ENCODE assay signal across 11 cellular contexts in the genomic region with DNA sequence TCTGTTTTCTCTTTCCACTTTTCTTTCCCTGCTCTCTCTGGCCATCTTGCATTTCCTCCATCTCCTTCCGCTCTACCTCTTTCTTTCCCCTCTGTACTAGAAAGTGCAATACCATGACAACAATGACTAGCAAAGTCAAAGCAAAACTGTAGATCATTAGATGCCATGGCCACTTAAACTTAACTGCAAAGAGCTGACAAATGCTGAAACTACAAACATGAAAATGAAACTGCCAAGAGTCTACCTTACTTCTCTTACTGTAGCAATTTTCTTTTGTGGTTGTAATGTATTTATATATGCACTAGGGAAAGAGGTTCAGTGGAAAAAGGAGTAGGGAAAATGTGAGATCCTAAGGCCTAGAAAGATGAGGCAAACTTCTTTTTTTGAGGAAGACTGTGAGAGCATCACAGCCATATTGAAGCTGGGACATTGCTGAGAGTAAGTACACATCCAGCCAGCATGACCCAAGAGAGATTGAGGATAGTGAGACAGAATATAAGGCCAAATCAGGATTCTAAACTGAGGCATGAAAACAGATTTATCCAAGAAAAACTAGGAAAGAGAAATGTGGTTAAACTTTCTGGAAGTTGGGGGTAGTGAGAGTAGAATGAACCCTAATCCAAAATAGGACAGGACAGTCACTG.
DNase-seq lines count a peak whose midpoint lies in the region; ATAC-seq lines count a peak whose summit lies in the region.
"Had no signal": no experiment of that assay in that cellular context is flagged by ENCODE, and none has a peak within 500 bp of the region (broad histone marks: within the 10 kb centered on the region; RNA-seq: fewer than 3 reads in every experiment).

No MANE protein-coding gene starts in this region.

- peak; percentile 99 for ATAC-seq in GM18511 (IDR thresholded peaks at IDR 0.05; ENCODE audit: unreplicated experiment)
- ATAC-seq in GM19468 (IDR thresholded peaks at IDR 0.05; ENCODE audit: extremely low read depth, unreplicated experiment): peak; percentile 99
- ATAC-seq in HG02885 (IDR thresholded peaks at IDR 0.05; ENCODE audit: poor library complexity, unreplicated experiment): peak; percentile 98
- ATAC-seq in HG03521 (IDR thresholded peaks at IDR 0.05; ENCODE audit: unreplicated experiment): peak; percentile 98

- DNase-seq in posterior vena cava (ENCODE audit: low spot score) (no peak), SKM-1 (lab: John Stamatoyannopoulos, UW; ENCODE audit: unreplicated experiment) (no peak), superior temporal gyrus (ENCODE audit: extremely low spot score) (no peak)
- DNase-seq in stimulated activated CD4-positive, alpha-beta T cell treated with anti-CD3 and anti-CD28 coated beads, Interleukin-4, amount 100 ng/mL, for 4 hours: no peak
- DNase-seq: activated CD4-positive, alpha-beta memory T cell treated with anti-CD3 and anti-CD28 coated beads, Interleukin-2, amount 10 ng/mL, durations not matched to agents 7 days and 5 days; NCI-H187; spleen had no signal

- intact Hi-C loops in posterior vena cava (cut with DNase I): no loop called here
